ENCODE assay signal across 20 cellular contexts in the genomic region with DNA sequence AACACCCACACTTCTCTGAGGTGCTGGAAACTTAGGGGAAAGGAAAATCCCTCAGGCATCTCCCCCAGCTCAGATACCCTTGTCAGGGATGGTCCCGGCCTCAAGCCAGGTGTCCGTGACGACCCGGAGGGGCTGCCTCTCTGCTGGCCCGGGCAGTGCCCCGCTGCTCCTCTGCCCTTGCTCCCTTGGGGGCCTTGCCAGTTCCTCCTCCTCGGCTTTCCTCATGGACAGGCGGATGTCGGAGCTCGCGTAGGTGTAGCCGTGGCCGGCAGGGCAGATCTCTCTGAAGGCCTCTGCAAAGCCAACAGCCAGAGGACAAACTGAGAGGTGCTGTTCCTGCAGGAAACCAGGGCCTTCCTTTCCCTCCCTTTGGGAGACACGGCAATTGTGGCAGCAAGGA. TPM values are rescaled to one million over a fixed set of nuclear protein-coding genes. Genes with fewer than 3 reads are reported as not detected.
DNase-seq lines count a peak whose midpoint lies in the region; ATAC-seq and TF ChIP-seq lines count a peak whose summit lies in the region.
"Had no signal": no experiment of that assay in that cellular context is flagged by ENCODE, and none has a peak within 500 bp of the region (broad histone marks: within the 10 kb centered on the region; RNA-seq: fewer than 3 reads in every experiment).

No MANE protein-coding gene starts in this region.

- CTCF ChIA-PET in naive thymus-derived CD4-positive, alpha-beta T cell (lab: Charles Lee) = no interaction called here

- peaks cover 0 to 5% (median 0%) of the 10 kb centered on the region in 7 donors for H3K4me1 Mint-ChIP-seq in naive thymus-derived CD4-positive, alpha-beta T cell

- POLR2A ChIA-PET in naive thymus-derived CD4-positive, alpha-beta T cell (lab: Charles Lee) = no interaction called here

- H3K9me3 ChIP-seq in ascending aorta (no peaks in the 10 kb centered on the region), thyroid gland (no peaks in the 10 kb centered on the region)
- no peaks in the 10 kb centered on the region for H3K9me3 ChIP-seq in naive thymus-derived CD4-positive, alpha-beta T cell (ENCODE audit: control insufficient read depth in 2 of 3, low read length in 3 of 3)
- H3K9me3 ChIP-seq: A549; BLaER1 treated with 17β-estradiol and CSF1 and Interleukin-3, amounts not matched to agents 10 nM and 100 nM; Caco-2 had no signal

- H3K27ac Mint-ChIP-seq in naive thymus-derived CD4-positive, alpha-beta T cell = no peak overlapping the region
- H3K27ac Mint-ChIP-seq: B cell; CD4-positive, alpha-beta T cell; CD8-positive, alpha-beta T cell had no signal

- H3K27me3 ChIP-seq in ascending aorta (no peaks in the 10 kb centered on the region), thyroid gland (no peaks in the 10 kb centered on the region)
- no peaks in the 10 kb centered on the region for H3K27me3 ChIP-seq in naive thymus-derived CD4-positive, alpha-beta T cell (ENCODE audit: control insufficient read depth in 2 of 2, insufficient read depth in 2 of 2, low read length in 2 of 2)
- H3K27me3 ChIP-seq: BLaER1 treated with 17β-estradiol and CSF1 and Interleukin-3, amounts not matched to agents 10 nM and 100 nM had no signal

- TF ChIP-seq CTCF in ascending aorta (IDR thresholded peaks at IDR 0.05) = no peak
- TF ChIP-seq CTCF in thyroid gland (IDR thresholded peaks at IDR 0.05) = no peak

- H3K4me3 ChIP-seq in ascending aorta (no peak overlapping the region), thyroid gland (replicated peaks in 1 of 3) (no peak overlapping the region)
- H3K4me3 ChIP-seq in naive thymus-derived CD4-positive, alpha-beta T cell (ENCODE audit: low read length) = no peak overlapping the region
- H3K4me3 ChIP-seq: A549; BLaER1 treated with 17β-estradiol and CSF1 and Interleukin-3, amounts not matched to agents 10 nM and 100 nM had no signal

- no peak for ATAC-seq in Right ventricle myocardium superior (ENCODE audit: poor library complexity)
- no peak for ATAC-seq in Right ventricle myocardium inferior
- no peak for ATAC-seq in naive thymus-derived CD4-positive, alpha-beta T cell
- no peak for ATAC-seq in HG03135 (IDR thresholded peaks at IDR 0.05; ENCODE audit: unreplicated experiment)
- ATAC-seq: A549; CD8-positive, alpha-beta T cell had no signal

- H3K4me1 ChIP-seq in ascending aorta = peaks cover 0 to 3% of the 10 kb centered on the region in 2 donors
- peaks cover 43 to 55% of the 10 kb centered on the region in 2 donors for H3K4me1 ChIP-seq in thyroid gland
- H3K4me1 ChIP-seq in naive thymus-derived CD4-positive, alpha-beta T cell (ENCODE audit: control insufficient read depth in 2 of 2, insufficient read depth in 2 of 2, low read length in 2 of 2) = no peaks in the 10 kb centered on the region
- H3K4me1 ChIP-seq: Caco-2 had no signal

- H3K27ac ChIP-seq in ascending aorta = peak overlapping the region; percentile 25 to 43
- peak overlapping the region in 2 of 3 donors; percentile 17 to 36 for H3K27ac ChIP-seq in thyroid gland
- H3K27ac ChIP-seq in naive thymus-derived CD4-positive, alpha-beta T cell (ENCODE audit: low read depth, low read length) = no peak overlapping the region
- H3K27ac ChIP-seq: 22Rv1; A549; BLaER1 treated with 17β-estradiol and CSF1 and Interleukin-3, amounts not matched to agents 10 nM and 100 nM; C4-2B had no signal

- H3K36me3 ChIP-seq in ascending aorta (peaks cover 56 to 85% of the 10 kb centered on the region in 2 donors), thyroid gland (no peaks in the 10 kb centered on the region)
- no peaks in the 10 kb centered on the region for H3K36me3 ChIP-seq in naive thymus-derived CD4-positive, alpha-beta T cell (ENCODE audit: control insufficient read depth in 2 of 3, insufficient read depth in 3 of 3, low read length in 3 of 3)
- H3K36me3 ChIP-seq: BLaER1 treated with 17β-estradiol and CSF1 and Interleukin-3, amounts not matched to agents 10 nM and 100 nM had no signal

- intact Hi-C loops in Right ventricle myocardium superior (cut with DNase I) (no loop called here), Right ventricle myocardium inferior (cut with DNase I) (no loop called here), ascending aorta (cut with DNase I) (no loop called here), thyroid gland (cut with DNase I) (no loop called here)
- intact Hi-C loops in naive thymus-derived CD4-positive, alpha-beta T cell (cut with micrococcal nuclease) = no loop called here

- H3K9me3 Mint-ChIP-seq in naive thymus-derived CD4-positive, alpha-beta T cell = peaks cover 0 to 1% (median 0%) of the 10 kb centered on the region in 11 donors
- H3K9me3 Mint-ChIP-seq: CD4-positive, alpha-beta T cell; CD8-positive, alpha-beta T cell had no signal

- no peaks in the 10 kb centered on the region for H3K36me3 Mint-ChIP-seq in naive thymus-derived CD4-positive, alpha-beta T cell
- H3K36me3 Mint-ChIP-seq: CD8-positive, alpha-beta T cell had no signal

- no peak overlapping the region for H3K4me3 Mint-ChIP-seq in naive thymus-derived CD4-positive, alpha-beta T cell
- H3K4me3 Mint-ChIP-seq: B cell; CD4-positive, alpha-beta T cell; CD8-positive, alpha-beta T cell had no signal

- H3K27me3 Mint-ChIP-seq in naive thymus-derived CD4-positive, alpha-beta T cell = peaks cover 0 to 8% (median 0%) of the 10 kb centered on the region in 5 donors
- H3K27me3 Mint-ChIP-seq: CD4-positive, alpha-beta T cell had no signal

- 88 to 93% methylated on average over 14 of the region's 14 CpGs for WGBS in thyroid gland, 2 donors

- DNase-seq in DMS53 (lab: John Stamatoyannopoulos, UW) (peak; percentile 52), DMS53 treated with DMSO at 0.1 percent for 48 hours (lab: John Stamatoyannopoulos, UW; ENCODE audit: unreplicated experiment) (no peak), Right ventricle myocardium superior (peak; percentile 36), Right ventricle myocardium inferior (ENCODE audit: missing footprints) (no peak), ascending aorta (ENCODE audit: low spot score in 2 of 2) (no peak), thyroid gland (no peak)
- no peak for DNase-seq in naive thymus-derived CD4-positive, alpha-beta T cell
- DNase-seq: AML-193; Caco-2; Calu3; CD4-positive, alpha-beta T cell; CD8-positive, alpha-beta T cell; DMS79 treated with DMSO at 0.1 percent for 48 hours; GF-D8 had no signal

- TF ChIP-seq POLR2A in thyroid gland (IDR thresholded peaks at IDR 0.05) = no peak

RNA-seq across cellular contexts. Expression of gene ISCA2, which starts 34.8 kb away (rescaled TPM):
- total RNA-seq in Right ventricle myocardium superior = 38.3 TPM
- total RNA-seq in Right ventricle myocardium inferior = 38.4 TPM
- total RNA-seq in ascending aorta = 10.0 TPM
- total RNA-seq in thyroid gland = 10 to 100 TPM; 24.6 to 54.9 (median 44.2) TPM
- total RNA-seq in naive thymus-derived CD4-positive, alpha-beta T cell = 10 to 100 TPM; 13.9 to 39.5 (median 25.2) TPM
- polyA plus RNA-seq in naive thymus-derived CD4-positive, alpha-beta T cell = 100 to 1,000 TPM in 1 of 2 donors, 10 to 100 TPM in 1; 69.2 to 106 TPM

RNA-seq across cellular contexts. Expression of gene NPC2, which starts 35.3 kb away (rescaled TPM):
- total RNA-seq in Right ventricle myocardium superior (75.8 TPM), Right ventricle myocardium inferior (87.1 TPM), ascending aorta (324 TPM), thyroid gland (1,000 to 10,000 TPM in 1 of 4 donors, 100 to 1,000 TPM in 3; 583 to 1,617 (median 793) TPM)
- 100 to 1,000 TPM in 1 of 5 experiments, 10 to 100 TPM in 4; 37.9 to 108 (median 56.3) TPM for total RNA-seq in naive thymus-derived CD4-positive, alpha-beta T cell
- 10 to 100 TPM; 66.9 to 71.3 TPM for polyA plus RNA-seq in naive thymus-derived CD4-positive, alpha-beta T cell

Comparison
In these comparisons a context has a peak if more than half of its experiments do, and no peak if none do; other contexts are left out.
1. DNase-seq: peak in DMS53 (single experiment) and Right ventricle myocardium superior (single experiment); none in DMS53 treated with DMSO at 0.1 percent for 48 hours (single experiment), Right ventricle myocardium inferior (single experiment), ascending aorta (0 of 2), thyroid gland (0 of 2) and naive thymus-derived CD4-positive, alpha-beta T cell (0 of 9).